14 cellular contexts compared by ENCODE assay signal in the genomic region with DNA sequence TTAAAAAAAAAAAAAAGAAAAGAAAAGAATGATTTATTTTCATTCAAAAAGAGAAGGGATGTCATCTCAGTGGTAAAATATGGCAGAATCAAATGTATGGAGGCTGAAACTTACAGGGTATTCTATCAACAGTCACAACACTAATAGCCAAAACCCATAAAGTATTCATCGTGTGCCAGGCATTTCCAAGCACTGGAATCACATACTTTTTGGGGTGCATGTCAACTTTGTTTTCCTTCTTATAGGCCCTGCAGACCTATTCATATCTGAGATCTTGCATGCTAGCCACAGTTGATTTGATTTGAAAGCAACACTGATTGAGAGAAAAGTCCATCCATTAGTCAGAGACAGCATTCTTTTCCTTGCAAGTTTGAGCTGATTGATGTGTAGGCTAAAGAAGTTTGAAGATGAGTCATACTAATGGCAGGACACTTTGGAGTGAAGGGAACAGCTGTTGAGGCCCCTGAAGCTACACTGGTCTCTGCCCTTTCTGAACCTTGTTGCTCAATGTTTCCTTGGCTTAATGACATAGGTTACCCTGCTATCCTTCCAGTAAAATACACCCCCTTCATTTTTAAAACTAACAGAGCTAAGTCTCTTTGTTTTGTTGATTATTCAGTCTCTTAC. TPM values are rescaled to one million over a fixed set of nuclear protein-coding genes. Genes with fewer than 3 reads are reported as not detected.
DNase-seq lines count a peak whose midpoint lies in the region; FAIRE-seq and TF ChIP-seq lines count a peak whose summit lies in the region.
"Had no signal": no experiment of that assay in that cellular context is flagged by ENCODE, and none has a peak within 500 bp of the region (broad histone marks: within the 10 kb centered on the region; RNA-seq: fewer than 3 reads in every experiment).

No MANE protein-coding gene starts in this region.

- no peak for TF ChIP-seq POLR2A in esophagus muscularis mucosa (IDR thresholded peaks at IDR 0.05; ENCODE audit: low read depth)

- FAIRE-seq in RCC 7860 (lab: Jason Lieb, UNC), result no peak
- FAIRE-seq: endometrium had no signal

- in situ Hi-C loops in Caki2 (cut with HindIII; ENCODE audit: low pct_unique_long_range_greater_than_20kb, low sequenced_read_pairs), result no loop called here

- H3K36me3 Mint-ChIP-seq in nephron (ENCODE audit: low read depth), result no peaks in the 10 kb centered on the region

- TF ChIP-seq CTCF in esophagus muscularis mucosa (IDR thresholded peaks at IDR 0.05) (no peak), nephron (IDR thresholded peaks at IDR 0.05; ENCODE audit: unreplicated experiment in 3 of 3) (no peak), WERI-Rb-1 (IDR thresholded peaks at IDR 0.05; ENCODE audit: low read depth, low read length) (no peak)

- no peak overlapping the region for H3K4me3 Mint-ChIP-seq in nephron
- H3K4me3 Mint-ChIP-seq: activated CD4-positive, alpha-beta T cell treated with anti-CD3 and anti-CD28 coated beads for 36 hours; H9 had no signal

- H3K27ac ChIP-seq in esophagus muscularis mucosa (replicated peaks in 1 of 4), result peak overlapping the region in 3 of 4 donors; percentile 9 to 45 (median 24)
- no peak overlapping the region for H3K27ac ChIP-seq in WERI-Rb-1
- H3K27ac ChIP-seq: HL-60 had no signal

- H3K27me3 ChIP-seq in esophagus muscularis mucosa, result no peaks in the 10 kb centered on the region
- H3K27me3 ChIP-seq in WERI-Rb-1 (ENCODE audit: insufficient read depth, low read depth, severe bottlenecking), result no peaks in the 10 kb centered on the region

- H3K27ac Mint-ChIP-seq in nephron, result peak overlapping the region; percentile 26 to 48 (median 40)
- H3K27ac Mint-ChIP-seq: activated CD4-positive, alpha-beta T cell treated with anti-CD3 and anti-CD28 coated beads for 36 hours had no signal

- WGBS in esophagus muscularis mucosa, result 85% methylated on average over 1 of the region's 1 CpG

- H3K4me1 ChIP-seq in esophagus muscularis mucosa, result peaks cover 0 to 20% (median 18%) of the 10 kb centered on the region in 4 donors

- H3K4me3 ChIP-seq in esophagus muscularis mucosa, result no peak overlapping the region
- H3K4me3 ChIP-seq in WERI-Rb-1 (ENCODE audit: low read depth, low read length), result no peak overlapping the region

- H3K9me3 Mint-ChIP-seq in nephron, result no peaks in the 10 kb centered on the region
- H3K9me3 Mint-ChIP-seq: H9 had no signal

- no peak for TF ChIP-seq EP300 in esophagus muscularis mucosa (IDR thresholded peaks at IDR 0.05)

- no peaks in the 10 kb centered on the region for H3K36me3 ChIP-seq in esophagus muscularis mucosa
- H3K36me3 ChIP-seq in WERI-Rb-1, result no peaks in the 10 kb centered on the region

- intact Hi-C loops in esophagus muscularis mucosa (cut with DNase I), result no loop called here
- intact Hi-C loops in posterior vena cava (cut with DNase I), result no loop called here

- H3K27me3 Mint-ChIP-seq in nephron (ENCODE audit: low read depth), result no peaks in the 10 kb centered on the region

- peaks cover 29% of the 10 kb centered on the region for H3K4me1 Mint-ChIP-seq in nephron
- H3K4me1 Mint-ChIP-seq: activated CD4-positive, alpha-beta T cell treated with anti-CD3 and anti-CD28 coated beads for 36 hours had no signal

- DNase-seq in Caki2 (ENCODE audit: low read depth) (peak; percentile 14), RCC 7860 (ENCODE audit: low spot score) (peak; percentile 23), esophagus muscularis mucosa (ENCODE audit: extremely low spot score) (no peak), WERI-Rb-1 (no peak), posterior vena cava (ENCODE audit: low spot score) (no peak), NCI-H146 (lab: John Stamatoyannopoulos, UW) (no peak), NCI-H446 (lab: John Stamatoyannopoulos, UW) (no peak)
- DNase-seq: activated CD4-positive, alpha-beta T cell treated with anti-CD3 and anti-CD28 coated beads for 36 hours; activated naive CD4-positive, alpha-beta T cell treated with anti-CD3 and anti-CD28 coated beads, Interleukin-2, amount 50 U/mL, for 16 hours; Calu3; H9 had no signal

- no peaks in the 10 kb centered on the region for H3K9me3 ChIP-seq in esophagus muscularis mucosa
- H3K9me3 ChIP-seq in WERI-Rb-1 (ENCODE audit: severe bottlenecking), result no peaks in the 10 kb centered on the region

RNA-seq across cellular contexts. Expression of a gene that starts 22.0 kb away (rescaled TPM):
- 1.2 and 10.5 TPM in 2 replicates for total RNA-seq in Caki2 (2014; rRNA removed; shearing (Covaris generic); ENCODE audit: low replicate concordance)
- total RNA-seq in esophagus muscularis mucosa (1 to 10 TPM in 3 of 4 donors, under 1 TPM in 1; 0.50 to 5.0 (median 4.3) TPM), posterior vena cava (1 to 10 TPM; 1.8 to 3.9 TPM)

RNA-seq across cellular contexts. Expression of a gene that starts 22.1 kb away (rescaled TPM):
- total RNA-seq in Caki2 (2014; rRNA removed; shearing (Covaris generic); ENCODE audit: low replicate concordance), result 2.2 and 6.4 TPM in 2 replicates
- 10 to 100 TPM; 18.1 to 26.9 (median 25.4) TPM for total RNA-seq in esophagus muscularis mucosa
- 10 to 100 TPM; 35.8 to 42.3 TPM for total RNA-seq in posterior vena cava

Comparison
In these comparisons a context has a peak if more than half of its experiments do, and no peak if none do; other contexts are left out.
1. DNase-seq: peak in Caki2 (single experiment) and RCC 7860 (single experiment); none in esophagus muscularis mucosa (single experiment), WERI-Rb-1 (single experiment), posterior vena cava (single experiment), NCI-H146 (single experiment) and NCI-H446 (0 of 2).